Comparison of ENCODE assay signal across 8 cellular contexts in the genomic region with DNA sequence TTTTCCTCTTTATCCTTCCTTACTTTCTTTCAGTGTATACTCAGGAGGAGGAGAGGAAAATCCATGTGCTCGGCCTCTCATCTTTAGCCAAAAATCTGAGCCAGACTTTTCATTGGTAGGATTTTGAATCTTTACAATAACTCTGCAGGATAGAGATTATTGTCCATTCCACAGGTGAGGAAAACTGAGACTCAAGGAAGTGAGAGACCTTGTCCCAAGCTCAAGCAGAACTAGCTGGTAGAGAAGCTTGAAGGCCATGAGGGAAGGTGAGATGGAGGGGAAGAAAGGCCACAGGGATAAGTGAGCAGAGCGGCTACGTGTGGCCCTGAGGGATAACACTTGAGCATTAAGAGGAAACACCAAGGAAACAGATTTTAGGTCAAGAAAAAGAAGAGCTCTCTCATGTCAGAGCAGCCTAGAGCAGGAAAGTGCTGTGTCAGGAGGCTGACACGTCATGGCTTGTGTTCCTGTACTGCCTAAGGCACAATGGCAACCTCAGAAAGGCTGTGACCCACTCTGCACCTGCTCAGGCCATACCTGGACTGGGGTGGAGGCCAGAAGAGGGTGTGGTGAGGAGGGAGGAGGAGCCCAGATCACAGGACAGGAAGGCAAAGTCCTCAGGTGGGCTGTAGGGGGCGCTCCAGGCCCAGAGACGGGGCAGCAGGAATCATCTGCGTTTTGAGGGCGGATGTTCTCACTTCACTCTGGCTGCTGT. TPM values are rescaled to one million over a fixed set of nuclear protein-coding genes. Genes with fewer than 3 reads are reported as not detected.
DNase-seq lines count a peak whose midpoint lies in the region; ATAC-seq and TF ChIP-seq lines count a peak whose summit lies in the region.

No MANE protein-coding gene starts in this region.

- H3K27me3 Mint-ChIP-seq in T-cell: no peaks in the 10 kb centered on the region

- H3K36me3 ChIP-seq in KMS-11 (ENCODE audit: insufficient read depth) (no peaks in the 10 kb centered on the region), adipocyte (ENCODE audit: control insufficient read depth, insufficient read depth, low read length, severe bottlenecking) (no peaks in the 10 kb centered on the region)

- no peaks in the 10 kb centered on the region for H3K79me2 ChIP-seq in KMS-11 (ENCODE audit: insufficient read depth, low read depth)

- WGBS in right cardiac atrium: 33% methylated on average over 8 of the region's 8 CpGs

- H3K9me3 ChIP-seq in adipocyte (ENCODE audit: control insufficient read depth, low read length): peaks cover 5% of the 10 kb centered on the region
- H3K9me3 ChIP-seq in right cardiac atrium (ENCODE audit: control insufficient read depth, low read length): no peaks in the 10 kb centered on the region

- H3K27ac ChIP-seq in KMS-11: no peak overlapping the region
- H3K27ac ChIP-seq in right cardiac atrium (ENCODE audit: low read length): no peak overlapping the region

- no peak overlapping the region for H3K4me3 Mint-ChIP-seq in T-cell

- peaks cover 9% of the 10 kb centered on the region for H3K4me1 ChIP-seq in KMS-11 (ENCODE audit: low read depth, poor library complexity, severe bottlenecking)
- peaks cover 3% of the 10 kb centered on the region for H3K4me1 ChIP-seq in adipocyte (ENCODE audit: control insufficient read depth, insufficient read depth, low read length)
- H3K4me1 ChIP-seq in right cardiac atrium (ENCODE audit: control insufficient read depth, insufficient read depth, low read length): no peaks in the 10 kb centered on the region

- H3K9me3 Mint-ChIP-seq in T-cell: peaks cover 0 to 4% (median 0%) of the 10 kb centered on the region in 3 donors

- H3K27me3 ChIP-seq in KMS-11 (ENCODE audit: insufficient read depth, low read depth): no peaks in the 10 kb centered on the region
- no peaks in the 10 kb centered on the region for H3K27me3 ChIP-seq in adipocyte (replicated peaks; ENCODE audit: control insufficient read depth, insufficient read depth, low read length)
- no peaks in the 10 kb centered on the region for H3K27me3 ChIP-seq in right cardiac atrium (ENCODE audit: control insufficient read depth, insufficient read depth)

- H3K9ac ChIP-seq in KMS-11: no peak overlapping the region
- H3K9ac ChIP-seq in adipocyte (ENCODE audit: low read length): no peak overlapping the region

- no peak overlapping the region for H3K4me2 ChIP-seq in KMS-11

- ATAC-seq in GM21390 (IDR thresholded peaks at IDR 0.05; ENCODE audit: unreplicated experiment): peak; percentile 92
- peak; percentile 99 to 100 (median 100) for ATAC-seq in T-cell (replicated peaks in 1 of 4)
- ATAC-seq in right cardiac atrium: peak; percentile 85 to 90
- no peak for ATAC-seq in HG03565 (IDR thresholded peaks at IDR 0.05; ENCODE audit: unreplicated experiment)

- intact Hi-C loops in right cardiac atrium (cut with DNase I): loop anchor here in 1 of 4 donors (10.0 kb wide), 1 partner anchor 128 kb away; no protein-coding TSS in a partner anchor

- no peaks in the 10 kb centered on the region for H3K36me3 Mint-ChIP-seq in T-cell

- H3K4me3 ChIP-seq in KMS-11 (IDR thresholded peaks at IDR 0.05; ENCODE audit: insufficient read depth, low read depth, low read length) (no peak overlapping the region), adipocyte (ENCODE audit: low read length) (no peak overlapping the region), right cardiac atrium (ENCODE audit: low read length) (no peak overlapping the region)

- POLR2A ChIA-PET in T-cell (lab: Charles Lee): interaction anchor here (0.6 to 0.7 kb wide), 4 partner anchors 16 to 360 kb away, joined by 3 to 8 read pairs (median 3); no protein-coding TSS in a partner anchor

- H3K27ac Mint-ChIP-seq in T-cell: peak overlapping the region in 1 of 2 donors; percentile 73

- TF ChIP-seq CTCF in KMS-11 (conservative IDR thresholded peaks at IDR 0.05; ENCODE audit: low read depth, low read length): peak; percentile 89

- CTCF ChIA-PET in T-cell (lab: Charles Lee): interaction anchor here (0.6 to 3.3 kb wide), 19 partner anchors 24 to 197 kb away, joined by 3 to 93 read pairs (median 4); a partner anchor contains a TSS

- H2AFZ ChIP-seq in KMS-11 (ENCODE audit: low read depth): peak overlapping the region; percentile 24; the same call in 1 of the 2 replicates

- no peaks in the 10 kb centered on the region for H4K20me1 ChIP-seq in KMS-11 (ENCODE audit: insufficient read depth)

- DNase-seq in CMK (ENCODE audit: low read depth) (peak; percentile 20), T-cell (peak; percentile 65 to 89 (median 84)), adipocyte (ENCODE audit: low read depth) (peak; percentile 75), right cardiac atrium (peak; percentile 72 to 87 (median 83)), smooth muscle cell of the brain vasculature (ENCODE audit: low read depth, low spot score) (peak; percentile 12)

- peaks cover 6 to 10% (median 8%) of the 10 kb centered on the region in 3 donors for H3K4me1 Mint-ChIP-seq in T-cell

RNA-seq across cellular contexts. Expression of a gene that starts 11.9 kb away (rescaled TPM):
- total RNA-seq in T-cell: not detected
- total RNA-seq in right cardiac atrium: not detected
- polyA plus RNA-seq in right cardiac atrium: not detected

RNA-seq across cellular contexts. Expression of a gene that starts 12.6 kb away (rescaled TPM):
- total RNA-seq in T-cell (1 to 10 TPM in 1 of 5 donors, under 1 TPM in 3, not detected in 1; 0.66 to 1.9 (median 0.84) TPM), right cardiac atrium (1 to 10 TPM; 2.0 to 6.1 (median 3.3) TPM)
- polyA plus RNA-seq in right cardiac atrium: 24.7 TPM

RNA-seq across cellular contexts. Expression of a gene that starts 31.6 kb away (rescaled TPM):
- 10 to 100 TPM; 46.8 to 71.4 (median 57.1) TPM for total RNA-seq in T-cell
- total RNA-seq in right cardiac atrium: 100 to 1,000 TPM in 1 of 4 donors, 10 to 100 TPM in 3; 55.6 to 154 (median 83.4) TPM
- 140 TPM for polyA plus RNA-seq in right cardiac atrium

RNA-seq across cellular contexts. Expression of a gene that starts 48.8 kb away (rescaled TPM):
- total RNA-seq in T-cell (10 to 100 TPM in 1 of 5 donors, 1 to 10 TPM in 4; 1.9 to 10.8 (median 6.1) TPM), right cardiac atrium (10 to 100 TPM; 58.7 to 88.4 (median 68.4) TPM)
- 129 TPM for polyA plus RNA-seq in right cardiac atrium

RNA-seq across cellular contexts. Expression of a gene that starts 55.7 kb away (rescaled TPM):
- total RNA-seq in T-cell (not detected), right cardiac atrium (10 to 100 TPM in 1 of 4 donors, 1 to 10 TPM in 3; 3.0 to 26.7 (median 6.6) TPM)
- polyA plus RNA-seq in right cardiac atrium: 18.0 TPM

Comparison
In these comparisons a context has a peak if more than half of its experiments do, and no peak if none do; other contexts are left out.
1. DNase-seq: peak in every context shown above with its lines; median percentile 84 in T-cell; 83 in right cardiac atrium; 75 in adipocyte; 20 in CMK; 12 in smooth muscle cell of the brain vasculature.